ENCODE assay signal across 1 cellular context in the genomic region with DNA sequence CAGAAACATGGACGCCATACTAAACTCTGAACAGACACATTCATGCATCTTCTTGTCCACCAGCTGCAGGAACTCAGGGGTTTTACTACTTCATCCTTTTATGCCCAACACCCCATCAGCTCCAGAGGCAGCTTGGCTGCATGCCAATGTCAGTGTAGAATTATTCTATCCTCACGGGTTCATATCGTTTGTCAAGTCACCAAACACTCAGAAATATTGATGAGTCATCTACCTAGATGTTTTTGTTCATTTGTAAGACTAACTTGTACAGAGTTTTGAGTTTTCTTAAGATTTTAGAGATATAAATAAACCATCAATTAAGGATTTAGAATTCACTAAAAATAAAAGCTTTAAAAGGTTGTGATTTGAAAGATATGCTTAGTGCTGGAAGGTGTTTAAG.
TF ChIP-seq lines count a peak whose summit lies in the region.

No MANE protein-coding gene starts in this region.

TF ChIP-seq in SK-N-SH, 30 proteins besides CTCF, POLR2A, EP300 and RAD21 (continued from another document):
- TF ChIP-seq MEF2A (IDR thresholded peaks at IDR 0.05; ENCODE audit: borderline replicate concordance, low read depth) (no peak), EZH2phosphoT487 (IDR thresholded peaks at IDR 0.05; ENCODE audit: borderline replicate concordance, low read depth) (no peak), MXI1 (IDR thresholded peaks at IDR 0.05; ENCODE audit: low read depth, low read length) (no peak), POLR2AphosphoS5 (IDR thresholded peaks at IDR 0.05; ENCODE audit: low read depth, low read length) (no peak), FOXJ3 (CRISPR knock-in tag; IDR thresholded peaks at IDR 0.05) (no peak), CHD2 (IDR thresholded peaks at IDR 0.05; ENCODE audit: low read length, partially characterized antibody) (no peak), RXRA (IDR thresholded peaks at IDR 0.05; ENCODE audit: borderline replicate concordance, low read depth) (no peak), RFX5 (IDR thresholded peaks at IDR 0.05; ENCODE audit: low read length) (no peak), SIN3A (IDR thresholded peaks at IDR 0.05; ENCODE audit: borderline replicate concordance, low read depth, low read length) (no peak), GABPA (IDR thresholded peaks at IDR 0.05; ENCODE audit: low read depth) (no peak), RCOR1 (IDR thresholded peaks at IDR 0.05; ENCODE audit: low read length) (no peak), NFIC (IDR thresholded peaks at IDR 0.05; ENCODE audit: borderline replicate concordance) (peak; percentile 86), YY1 (IDR thresholded peaks at IDR 0.05; ENCODE audit: low read depth) (no peak), TAF1 (IDR thresholded peaks at IDR 0.05; ENCODE audit: borderline replicate concordance, low read depth, low read length) (no peak), FOSL2 (IDR thresholded peaks at IDR 0.05; ENCODE audit: borderline replicate concordance, low read depth) (peak; percentile 42; the same call in 1 of the 2 replicates)
- TF ChIP-seq, protein P1, sequence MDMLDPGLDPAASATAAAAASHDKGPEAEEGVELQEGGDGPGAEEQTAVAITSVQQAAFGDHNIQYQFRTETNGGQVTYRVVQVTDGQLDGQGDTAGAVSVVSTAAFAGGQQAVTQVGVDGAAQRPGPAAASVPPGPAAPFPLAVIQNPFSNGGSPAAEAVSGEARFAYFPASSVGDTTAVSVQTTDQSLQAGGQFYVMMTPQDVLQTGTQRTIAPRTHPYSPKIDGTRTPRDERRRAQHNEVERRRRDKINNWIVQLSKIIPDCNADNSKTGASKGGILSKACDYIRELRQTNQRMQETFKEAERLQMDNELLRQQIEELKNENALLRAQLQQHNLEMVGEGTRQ (IDR thresholded peaks at IDR 0.05; ENCODE audit: borderline replicate concordance, low read depth, low read length) = no peak
- TF ChIP-seq, protein P2, sequence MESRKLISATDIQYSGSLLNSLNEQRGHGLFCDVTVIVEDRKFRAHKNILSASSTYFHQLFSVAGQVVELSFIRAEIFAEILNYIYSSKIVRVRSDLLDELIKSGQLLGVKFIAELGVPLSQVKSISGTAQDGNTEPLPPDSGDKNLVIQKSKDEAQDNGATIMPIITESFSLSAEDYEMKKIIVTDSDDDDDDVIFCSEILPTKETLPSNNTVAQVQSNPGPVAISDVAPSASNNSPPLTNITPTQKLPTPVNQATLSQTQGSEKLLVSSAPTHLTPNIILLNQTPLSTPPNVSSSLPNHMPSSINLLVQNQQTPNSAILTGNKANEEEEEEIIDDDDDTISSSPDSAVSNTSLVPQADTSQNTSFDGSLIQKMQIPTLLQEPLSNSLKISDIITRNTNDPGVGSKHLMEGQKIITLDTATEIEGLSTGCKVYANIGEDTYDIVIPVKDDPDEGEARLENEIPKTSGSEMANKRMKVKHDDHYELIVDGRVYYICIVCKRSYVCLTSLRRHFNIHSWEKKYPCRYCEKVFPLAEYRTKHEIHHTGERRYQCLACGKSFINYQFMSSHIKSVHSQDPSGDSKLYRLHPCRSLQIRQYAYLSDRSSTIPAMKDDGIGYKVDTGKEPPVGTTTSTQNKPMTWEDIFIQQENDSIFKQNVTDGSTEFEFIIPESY (IDR thresholded peaks at IDR 0.05; ENCODE audit: borderline replicate concordance, low read depth) = no peak
- TF ChIP-seq, protein P3, sequence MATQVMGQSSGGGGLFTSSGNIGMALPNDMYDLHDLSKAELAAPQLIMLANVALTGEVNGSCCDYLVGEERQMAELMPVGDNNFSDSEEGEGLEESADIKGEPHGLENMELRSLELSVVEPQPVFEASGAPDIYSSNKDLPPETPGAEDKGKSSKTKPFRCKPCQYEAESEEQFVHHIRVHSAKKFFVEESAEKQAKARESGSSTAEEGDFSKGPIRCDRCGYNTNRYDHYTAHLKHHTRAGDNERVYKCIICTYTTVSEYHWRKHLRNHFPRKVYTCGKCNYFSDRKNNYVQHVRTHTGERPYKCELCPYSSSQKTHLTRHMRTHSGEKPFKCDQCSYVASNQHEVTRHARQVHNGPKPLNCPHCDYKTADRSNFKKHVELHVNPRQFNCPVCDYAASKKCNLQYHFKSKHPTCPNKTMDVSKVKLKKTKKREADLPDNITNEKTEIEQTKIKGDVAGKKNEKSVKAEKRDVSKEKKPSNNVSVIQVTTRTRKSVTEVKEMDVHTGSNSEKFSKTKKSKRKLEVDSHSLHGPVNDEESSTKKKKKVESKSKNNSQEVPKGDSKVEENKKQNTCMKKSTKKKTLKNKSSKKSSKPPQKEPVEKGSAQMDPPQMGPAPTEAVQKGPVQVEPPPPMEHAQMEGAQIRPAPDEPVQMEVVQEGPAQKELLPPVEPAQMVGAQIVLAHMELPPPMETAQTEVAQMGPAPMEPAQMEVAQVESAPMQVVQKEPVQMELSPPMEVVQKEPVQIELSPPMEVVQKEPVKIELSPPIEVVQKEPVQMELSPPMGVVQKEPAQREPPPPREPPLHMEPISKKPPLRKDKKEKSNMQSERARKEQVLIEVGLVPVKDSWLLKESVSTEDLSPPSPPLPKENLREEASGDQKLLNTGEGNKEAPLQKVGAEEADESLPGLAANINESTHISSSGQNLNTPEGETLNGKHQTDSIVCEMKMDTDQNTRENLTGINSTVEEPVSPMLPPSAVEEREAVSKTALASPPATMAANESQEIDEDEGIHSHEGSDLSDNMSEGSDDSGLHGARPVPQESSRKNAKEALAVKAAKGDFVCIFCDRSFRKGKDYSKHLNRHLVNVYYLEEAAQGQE (IDR thresholded peaks at IDR 0.05; ENCODE audit: low read depth, low read length) = no peak
- TF ChIP-seq, protein P4, sequence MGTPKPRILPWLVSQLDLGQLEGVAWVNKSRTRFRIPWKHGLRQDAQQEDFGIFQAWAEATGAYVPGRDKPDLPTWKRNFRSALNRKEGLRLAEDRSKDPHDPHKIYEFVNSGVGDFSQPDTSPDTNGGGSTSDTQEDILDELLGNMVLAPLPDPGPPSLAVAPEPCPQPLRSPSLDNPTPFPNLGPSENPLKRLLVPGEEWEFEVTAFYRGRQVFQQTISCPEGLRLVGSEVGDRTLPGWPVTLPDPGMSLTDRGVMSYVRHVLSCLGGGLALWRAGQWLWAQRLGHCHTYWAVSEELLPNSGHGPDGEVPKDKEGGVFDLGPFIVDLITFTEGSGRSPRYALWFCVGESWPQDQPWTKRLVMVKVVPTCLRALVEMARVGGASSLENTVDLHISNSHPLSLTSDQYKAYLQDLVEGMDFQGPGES (IDR thresholded peaks at IDR 0.05; ENCODE audit: low read depth, low read length) = no peak
- TF ChIP-seq, protein P5, sequence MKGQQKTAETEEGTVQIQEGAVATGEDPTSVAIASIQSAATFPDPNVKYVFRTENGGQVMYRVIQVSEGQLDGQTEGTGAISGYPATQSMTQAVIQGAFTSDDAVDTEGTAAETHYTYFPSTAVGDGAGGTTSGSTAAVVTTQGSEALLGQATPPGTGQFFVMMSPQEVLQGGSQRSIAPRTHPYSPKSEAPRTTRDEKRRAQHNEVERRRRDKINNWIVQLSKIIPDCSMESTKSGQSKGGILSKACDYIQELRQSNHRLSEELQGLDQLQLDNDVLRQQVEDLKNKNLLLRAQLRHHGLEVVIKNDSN (IDR thresholded peaks at IDR 0.05; ENCODE audit: borderline replicate concordance, low read depth) = no peak
- TF ChIP-seq, protein P6, sequence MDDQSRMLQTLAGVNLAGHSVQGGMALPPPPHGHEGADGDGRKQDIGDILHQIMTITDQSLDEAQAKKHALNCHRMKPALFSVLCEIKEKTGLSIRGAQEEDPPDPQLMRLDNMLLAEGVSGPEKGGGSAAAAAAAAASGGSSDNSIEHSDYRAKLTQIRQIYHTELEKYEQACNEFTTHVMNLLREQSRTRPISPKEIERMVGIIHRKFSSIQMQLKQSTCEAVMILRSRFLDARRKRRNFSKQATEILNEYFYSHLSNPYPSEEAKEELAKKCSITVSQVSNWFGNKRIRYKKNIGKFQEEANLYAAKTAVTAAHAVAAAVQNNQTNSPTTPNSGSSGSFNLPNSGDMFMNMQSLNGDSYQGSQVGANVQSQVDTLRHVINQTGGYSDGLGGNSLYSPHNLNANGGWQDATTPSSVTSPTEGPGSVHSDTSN (IDR thresholded peaks at IDR 0.05) = peak; percentile 66
